24 cellular contexts compared by ENCODE assay signal in genomic region chr1:204196068-204196795, GRCh38. TPM values are rescaled to one million over a fixed set of nuclear protein-coding genes. Genes with fewer than 3 reads are reported as not detected.
DNase-seq lines count a peak whose midpoint lies in the region; ATAC-seq and TF ChIP-seq lines count a peak whose summit lies in the region.
"Had no signal": no experiment of that assay in that cellular context is flagged by ENCODE, and none has a peak within 500 bp of the region (broad histone marks: within the 10 kb centered on the region; RNA-seq: fewer than 3 reads in every experiment).

Gene KISS1 (minus strand): TSS chr1:204196491. CDS start chr1:204192876, 3,615 bp downstream.

- no peaks in the 10 kb centered on the region for H3K36me3 Mint-ChIP-seq in progenitor cell of endocrine pancreas (ENCODE audit: insufficient read depth)
- H3K36me3 Mint-ChIP-seq: activated naive CD8-positive, alpha-beta T cell treated with anti-CD3 and anti-CD28 coated beads for 36 hours; mesothelial cell of epicardium had no signal

- H3K4me3 ChIP-seq in GM23248 (no peak within 1 kb of the TSS), PC-3 (ENCODE audit: low read length) (no peak within 1 kb of the TSS), brain microvascular endothelial cell (ENCODE audit: low read depth, low read length) (no peak within 1 kb of the TSS)

- H3F3A ChIP-seq in GM23248 (ENCODE audit: insufficient read depth) = 0 out of 2 replicates have a peak, but pooled peaks cover 3% of the 10 kb centered on the region
- no peaks in the 10 kb centered on the region for H3F3A ChIP-seq in PC-3 (ENCODE audit: low read length, unreplicated experiment)

- H4K20me1 ChIP-seq in GM23248 (ENCODE audit: insufficient read depth) = no peaks in the 10 kb centered on the region
- H4K20me1 ChIP-seq in PC-3 (ENCODE audit: low read length) = no peaks in the 10 kb centered on the region

- H3K4me3 Mint-ChIP-seq in progenitor cell of endocrine pancreas (ENCODE audit: low read depth) = no peak within 1 kb of the TSS
- H3K4me3 Mint-ChIP-seq: activated naive CD8-positive, alpha-beta T cell treated with anti-CD3 and anti-CD28 coated beads for 36 hours; activated T-cell treated with anti-CD3 and anti-CD28 coated beads, Interleukin-2, amount 50 U/mL, for 72 hours; mesothelial cell of epicardium; nephron progenitor cell had no signal

- DNase-seq in GM23248 (peak; percentile 9), PC-3 (peak; percentile 40), iPS-NIHi7 (ENCODE audit: extremely low spot score) (peak; percentile 51), progenitor cell of endocrine pancreas (ENCODE audit: low spot score, unreplicated experiment) (no peak), SIG-M5 treated with dmso at 0.1 percent for 504 hours (lab: John Stamatoyannopoulos, UW; ENCODE audit: unreplicated experiment) (no peak), brain microvascular endothelial cell (no peak), NCI-H1694 (lab: John Stamatoyannopoulos, UW) (no peak)
- no peak for DNase-seq in activated CD8-positive, alpha-beta memory T cell treated with anti-CD3 and anti-CD28 coated beads, Interleukin-2, amount 50 U/mL, for 4 hours
- DNase-seq: activated CD4-positive, CD25-positive, alpha-beta regulatory T cell; activated CD8-positive, alpha-beta memory T cell treated with anti-CD3 and anti-CD28 coated beads for 24 hours; activated naive CD8-positive, alpha-beta T cell treated with anti-CD3 and anti-CD28 coated beads for 36 hours; activated T-cell treated with anti-CD3 and anti-CD28 coated beads, Interleukin-2, amount 50 U/mL, for 72 hours; DND-41; foreskin melanocyte; KBM-7; left cardiac atrium; NCI-H1092; NCI-H524 treated with DMSO at 0.1 percent for 48 hours; nephron progenitor cell; SIG-M5; stimulated activated CD4-positive, alpha-beta T cell treated with anti-CD3 and anti-CD28 coated beads, Interleukin-12 subunit alpha, Interleukin-12 subunit beta, amount 100 ng/mL, for 4 hours; T-helper 2 cell had no signal

- intact Hi-C loops in PC-3 (cut with micrococcal nuclease) = no loop called here

- H3K27ac ChIP-seq in GM23248 = no peak within 1 kb of the TSS
- H3K27ac ChIP-seq in PC-3 (ENCODE audit: low read length) = no peak within 1 kb of the TSS
- no peak within 1 kb of the TSS for H3K27ac ChIP-seq in brain microvascular endothelial cell

- H3K36me3 ChIP-seq in GM23248 (ENCODE audit: low read depth) = no peaks in the 10 kb centered on the region
- H3K36me3 ChIP-seq in PC-3 (ENCODE audit: low read depth, low read length) = no peaks in the 10 kb centered on the region
- H3K36me3 ChIP-seq in brain microvascular endothelial cell (replicated peaks) = no peaks in the 10 kb centered on the region

- TF ChIP-seq CTCF in PC-3 (conservative IDR thresholded peaks at IDR 0.05; ENCODE audit: low read depth, low read length) (no peak), progenitor cell of endocrine pancreas (IDR thresholded peaks at IDR 0.05; ENCODE audit: unreplicated experiment) (no peak), brain microvascular endothelial cell (IDR thresholded peaks at IDR 0.05; ENCODE audit: low read depth, low read length, missing control alignments) (no peak)

- peaks cover 64% of the 10 kb centered on the region for H3K27me3 Mint-ChIP-seq in progenitor cell of endocrine pancreas

- no peak for ATAC-seq in PC-3
- ATAC-seq: activated T-cell treated with anti-CD3 and anti-CD28 coated beads, Interleukin-2, amount 50 U/mL, for 72 hours; left cardiac atrium had no signal

- BruUV-seq in PC-3 (replicated peaks; lab: Mats Ljungman, UMichigan) = no TSS peak

- H3K4me1 ChIP-seq in GM23248 (ENCODE audit: insufficient read depth) (peaks cover 18% of the 10 kb centered on the region), PC-3 (ENCODE audit: insufficient read depth, low read length) (peaks cover 38% of the 10 kb centered on the region)

- H3K9me3 ChIP-seq in GM23248 (ENCODE audit: low read depth) (no peaks in the 10 kb centered on the region), PC-3 (ENCODE audit: low read length) (no peaks in the 10 kb centered on the region)

- POLR2A ChIA-PET in PC-3 (lab: Charles Lee; ENCODE audit: unreplicated experiment) = no interaction called here

- peak within 1 kb of the TSS; percentile 8 for H3K27ac Mint-ChIP-seq in progenitor cell of endocrine pancreas
- H3K27ac Mint-ChIP-seq: activated naive CD8-positive, alpha-beta T cell treated with anti-CD3 and anti-CD28 coated beads for 36 hours; activated T-cell treated with anti-CD3 and anti-CD28 coated beads, Interleukin-2, amount 50 U/mL, for 72 hours; mesothelial cell of epicardium; nephron progenitor cell had no signal

- H3K27me3 ChIP-seq in GM23248 (replicated peaks; ENCODE audit: insufficient read depth) = peaks cover 5% of the 10 kb centered on the region; the same call in 1 of the 2 replicates
- no peaks in the 10 kb centered on the region for H3K27me3 ChIP-seq in PC-3 (ENCODE audit: low read length)
- H3K27me3 ChIP-seq in brain microvascular endothelial cell (replicated peaks) = no peaks in the 10 kb centered on the region

- in situ Hi-C loops in GM23248 (cut with MboI) (no loop called here), brain microvascular endothelial cell (cut with HindIII; ENCODE audit: low pct_ligation_motif_present, low sequenced_read_pairs) (no loop called here)

- H2AFZ ChIP-seq in GM23248 = no peak within 1 kb of the TSS
- no peak within 1 kb of the TSS for H2AFZ ChIP-seq in PC-3 (ENCODE audit: low read length)

- CTCF ChIA-PET in PC-3 (lab: Charles Lee) = interaction anchor here (0.6 kb wide), 1 partner anchor 10 kb away, joined by 3 read pairs; no protein-coding TSS in a partner anchor

- H3K9me2 ChIP-seq in GM23248 (ENCODE audit: insufficient read depth) (no peaks in the 10 kb centered on the region), PC-3 (replicated peaks; ENCODE audit: low read length) (no peaks in the 10 kb centered on the region)

- no peaks in the 10 kb centered on the region for H3K9me3 Mint-ChIP-seq in progenitor cell of endocrine pancreas (ENCODE audit: low read depth)
- H3K9me3 Mint-ChIP-seq: activated naive CD8-positive, alpha-beta T cell treated with anti-CD3 and anti-CD28 coated beads for 36 hours; mesothelial cell of epicardium; nephron progenitor cell had no signal

- H3K9ac ChIP-seq in GM23248 (no peak within 1 kb of the TSS), PC-3 (ENCODE audit: low read length) (no peak within 1 kb of the TSS)

- no peaks in the 10 kb centered on the region for H3K4me1 Mint-ChIP-seq in progenitor cell of endocrine pancreas (ENCODE audit: low read depth)

- H3K79me2 ChIP-seq in GM23248 (ENCODE audit: insufficient read depth) = no peaks in the 10 kb centered on the region
- no peaks in the 10 kb centered on the region for H3K79me2 ChIP-seq in PC-3 (ENCODE audit: low read length)

- H3K4me2 ChIP-seq in GM23248 (ENCODE audit: unreplicated experiment) (no peak within 1 kb of the TSS), PC-3 (ENCODE audit: low read length) (no peak within 1 kb of the TSS)

- WGBS in GM23248 (ENCODE audit: low coverage in 1 of 2, low lambda C conversion rate in 2 of 2, missing lambda C conversion rate in 2 of 2), 2 experiments = 56 to 67% methylated on average over 14 to 18 of the region's 18 CpGs

RNA-seq across cellular contexts. Expression of gene KISS1, which starts in this region (rescaled TPM):
- not detected in 2 replicates for total RNA-seq in GM23248 (2014; rRNA removed; shearing (Covaris generic))
- polyA plus RNA-seq in GM23248 (2016; fragmentation: Nextera tagmentation; extraction: Ambion mirVana) = not detected in 2 replicates
- 6.0 and 12.3 TPM in 2 replicates for total RNA-seq in PC-3 (2014; rRNA removed)
- total RNA-seq in progenitor cell of endocrine pancreas = not detected in 2 replicates
- total RNA-seq: activated naive CD8-positive, alpha-beta T cell treated with anti-CD3 and anti-CD28 coated beads for 36 hours; activated T-cell treated with anti-CD3 and anti-CD28 coated beads, Interleukin-2, amount 50 U/mL, for 72 hours; left cardiac atrium; temporal lobe had no signal

Comparison
In these comparisons a context has a peak if more than half of its experiments do, and no peak if none do; other contexts are left out.
1. Peak in DNase-seq in GM23248; RNA of the gene not detected or under 1 TPM.
2. DNase-seq: peak in PC-3 (single experiment) and iPS-NIHi7 (single experiment); none in progenitor cell of endocrine pancreas (single experiment), SIG-M5 treated with dmso at 0.1 percent for 504 hours (single experiment), brain microvascular endothelial cell (single experiment), activated CD8-positive, alpha-beta memory T cell treated with anti-CD3 and anti-CD28 coated beads, Interleukin-2, amount 50 U/mL, for 4 hours (single experiment) and NCI-H1694 (single experiment).